5 cellular contexts compared by ENCODE assay signal in the genomic region with DNA sequence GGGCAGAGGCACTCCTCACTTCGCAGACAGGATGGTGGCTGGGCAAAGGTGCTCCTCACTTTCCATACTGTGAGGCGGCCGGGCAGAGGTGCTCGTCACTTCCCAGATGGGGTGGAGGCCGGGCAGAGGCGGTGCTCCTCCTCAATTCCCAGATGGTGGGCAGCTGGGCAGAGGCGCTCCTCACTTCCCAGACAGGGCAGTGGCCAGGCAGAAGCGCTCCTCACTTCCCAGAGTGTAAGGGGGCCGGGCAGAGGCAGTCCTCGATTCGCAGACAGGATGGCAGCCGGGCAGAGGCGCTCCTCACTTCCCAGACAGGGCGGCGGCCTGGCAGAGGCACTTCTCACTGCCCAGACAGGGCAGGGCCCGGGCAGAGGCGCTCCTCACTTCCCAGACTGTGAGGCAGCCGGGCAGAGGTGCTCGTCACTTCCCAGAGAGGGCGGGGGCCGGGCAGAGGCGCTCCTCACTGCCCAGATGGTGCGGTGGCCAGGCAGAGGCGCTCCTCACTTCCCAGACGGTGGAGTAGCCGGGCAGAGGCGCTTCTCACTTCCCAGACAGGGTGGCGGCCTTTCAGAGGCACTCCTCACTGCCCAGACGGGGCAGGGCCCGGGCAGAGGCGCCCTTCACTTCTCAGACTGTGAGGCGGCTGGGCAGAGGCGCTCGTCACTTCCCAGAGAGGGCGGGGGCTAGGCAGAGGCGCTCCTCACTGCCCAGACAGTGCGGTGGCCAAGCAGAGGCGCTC.
DNase-seq lines count a peak whose midpoint lies in the region; ATAC-seq, FAIRE-seq and TF ChIP-seq lines count a peak whose summit lies in the region.
"Not testable (repeated sequence)": the region's sequence is repeated elsewhere in the genome, so short reads cannot be mapped to it uniquely, and the experiment has no call there.

No MANE protein-coding gene starts in this region.

- H3K36me3 Mint-ChIP-seq in chondrocyte (ENCODE audit: low read depth), result not testable (repeated sequence)

- H3K4me1 ChIP-seq in RWPE2 (ENCODE audit: insufficient read depth, poor library complexity, severe bottlenecking); kidney (ENCODE audit: control insufficient read depth in 1 of 2, insufficient read depth in 1 of 2, low read depth in 1 of 2, low read length in 2 of 2): not testable (repeated sequence)

- ATAC-seq in RWPE2 (ENCODE audit: low read depth); left ventricle myocardium superior: not testable (repeated sequence)

- not testable (repeated sequence) for H3K9me3 Mint-ChIP-seq in chondrocyte (ENCODE audit: low read depth)

- H3K36me3 ChIP-seq in RWPE2 (ENCODE audit: low read depth); kidney (ENCODE audit: control insufficient read depth in 1 of 2, insufficient read depth in 2 of 2, low read length in 2 of 2): not testable (repeated sequence)

- not testable (repeated sequence) for H3K27me3 Mint-ChIP-seq in chondrocyte (ENCODE audit: low read depth)

- not testable (repeated sequence) for H3K4me3 Mint-ChIP-seq in chondrocyte (ENCODE audit: unreplicated experiment)

- H3K27ac ChIP-seq in RWPE2 (ENCODE audit: poor library complexity, severe bottlenecking); kidney (ENCODE audit: low read depth in 2 of 2, low read length in 2 of 2): not testable (repeated sequence)

- not testable (repeated sequence) for H3K27me3 ChIP-seq in RWPE2 (ENCODE audit: insufficient read depth, poor library complexity, severe bottlenecking)

- FAIRE-seq in kidney (lab: Jason Lieb, UNC), result not testable (repeated sequence)

- H3K9me3 ChIP-seq in RWPE2 (ENCODE audit: severe bottlenecking); kidney (ENCODE audit: control insufficient read depth in 1 of 2, low read length in 2 of 2): not testable (repeated sequence)

- H3K27ac Mint-ChIP-seq in chondrocyte (ENCODE audit: unreplicated experiment), result not testable (repeated sequence)

- peak; percentile 43 for DNase-seq in RWPE2 (ENCODE audit: low spot score)
- DNase-seq in chondrocyte (ENCODE audit: low spot score), result peak; percentile 93
- DNase-seq in left ventricle myocardium superior, result peak; percentile 18
- peak; percentile 67 for DNase-seq in kidney
- DNase-seq in posterior vena cava (ENCODE audit: low spot score), result peak; percentile 63

- H3K9ac ChIP-seq in kidney (ENCODE audit: low read length in 2 of 2), result not testable (repeated sequence)

- not testable (repeated sequence) for H3K4me3 ChIP-seq in RWPE2 (ENCODE audit: severe bottlenecking); kidney (ENCODE audit: low read length in 2 of 2)

- H3K4me1 Mint-ChIP-seq in chondrocyte (ENCODE audit: low read depth), result not testable (repeated sequence)

- not testable (repeated sequence) for TF ChIP-seq CTCF in RWPE2 (IDR thresholded peaks at IDR 0.05; ENCODE audit: poor library complexity, severe bottlenecking); chondrocyte (IDR thresholded peaks at IDR 0.05); kidney (IDR thresholded peaks at IDR 0.05; ENCODE audit: borderline replicate concordance, extremely low read depth, insufficient read depth)

- intact Hi-C loops in left ventricle myocardium superior (cut with micrococcal nuclease); kidney (cut with DNase I); posterior vena cava (cut with DNase I): not testable (repeated sequence)

Comparison
In these comparisons a context has a peak if more than half of its experiments do, and no peak if none do; other contexts are left out.
1. DNase-seq: peak in every context shown above with its lines; median percentile 93 in chondrocyte; 67 in kidney; 63 in posterior vena cava; 43 in RWPE2; 18 in left ventricle myocardium superior.